10 cellular contexts compared by ENCODE assay signal in the genomic region with DNA sequence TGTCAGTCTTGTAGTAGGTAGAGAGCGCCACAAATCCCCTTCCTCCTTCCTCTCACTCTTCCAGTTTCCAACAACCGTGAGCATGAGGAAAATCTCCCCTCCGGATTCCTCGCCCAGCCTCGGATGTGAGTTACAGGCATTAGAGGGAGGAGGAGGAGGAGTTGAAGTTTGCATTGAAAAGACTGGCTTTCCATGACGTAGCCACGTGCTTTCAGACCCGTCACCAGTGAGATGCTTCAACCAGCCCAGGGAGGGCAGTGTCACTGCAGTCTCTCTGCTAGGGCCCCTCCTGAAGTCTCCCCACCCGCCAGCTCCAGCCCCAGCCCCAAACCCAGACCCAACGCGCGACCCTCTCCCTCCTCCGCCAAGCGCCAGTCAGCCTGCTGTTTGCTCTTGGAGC. TPM values are rescaled to one million over a fixed set of nuclear protein-coding genes. Genes with fewer than 3 reads are reported as not detected.
DNase-seq lines count a peak whose midpoint lies in the region; ATAC-seq, FAIRE-seq and TF ChIP-seq lines count a peak whose summit lies in the region.
"Had no signal": no experiment of that assay in that cellular context is flagged by ENCODE, and none has a peak within 500 bp of the region (broad histone marks: within the 10 kb centered on the region; RNA-seq: fewer than 3 reads in every experiment).

No MANE protein-coding gene starts in this region.

- H3K36me3 ChIP-seq in liver (ENCODE audit: control insufficient read depth in 4 of 4, insufficient read depth in 3 of 4, low read depth in 1 of 4, low read length in 3 of 4), result no peaks in the 10 kb centered on the region
- H3K36me3 ChIP-seq in HepG2 (replicated peaks in 1 of 2; ENCODE audit: control insufficient read depth in 1 of 2, insufficient read depth in 2 of 2, low read length in 2 of 2), result no peaks in the 10 kb centered on the region
- no peaks in the 10 kb centered on the region for H3K36me3 ChIP-seq in left lung

- in situ Hi-C loops in HepG2 (cut with HindIII; ENCODE audit: extremely low pct_ligation_motif_present, low pct_unique_long_range_greater_than_20kb), result no loop called here

- POLR2A ChIA-PET in HepG2 (lab: Yijun Ruan, JAX), result no interaction called here

- peak; percentile 13 to 56 for TF ChIP-seq RAD21 in liver (IDR thresholded peaks at IDR 0.05)
- TF ChIP-seq RAD21 in HepG2 (CRISPR knock-in tag; IDR thresholded peaks at IDR 0.05), result no peak

- H3K4me3 Mint-ChIP-seq in stimulated activated naive CD8-positive, alpha-beta T cell treated with anti-CD3 and anti-CD28 coated beads, Interleukin-15, amount 100 ng/mL, for 72 hours, result peak overlapping the region; percentile 81
- no peak overlapping the region for H3K4me3 Mint-ChIP-seq in HFFc6

- FAIRE-seq in HepG2 (lab: Jason Lieb, UNC), result no peak

- TF ChIP-seq POLR2A in HepG2 (IDR thresholded peaks at IDR 0.05; ENCODE audit: insufficient read depth in 1 of 2, low read depth in 2 of 2, low read length in 2 of 2), result no peak

- H3K9me3 ChIP-seq in liver (ENCODE audit: control insufficient read depth in 4 of 4, low read length in 3 of 4), result no peaks in the 10 kb centered on the region
- no peaks in the 10 kb centered on the region for H3K9me3 ChIP-seq in HepG2 (ENCODE audit: low read length)
- H3K9me3 ChIP-seq in left lung, result no peaks in the 10 kb centered on the region

- H3K27ac ChIP-seq in liver (ENCODE audit: low read depth in 1 of 2, low read length in 2 of 2), result peak overlapping the region; percentile 65 to 82
- no peak overlapping the region for H3K27ac ChIP-seq in HepG2 (ENCODE audit: extremely low read length, insufficient read depth, low read length)
- no peak overlapping the region for H3K27ac ChIP-seq in left lung
- H3K27ac ChIP-seq: C4-2B, VCaP had no signal

- no peak overlapping the region for H3K4me2 ChIP-seq in HepG2 (ENCODE audit: low read depth, low read length)

- no peak overlapping the region for H2AFZ ChIP-seq in HepG2 (ENCODE audit: low read length)

- H3K4me1 ChIP-seq in liver (ENCODE audit: control insufficient read depth in 4 of 4, insufficient read depth in 4 of 4, low read length in 3 of 4) (peaks cover 2 to 19% (median 10%) of the 10 kb centered on the region in 4 donors), HepG2 (ENCODE audit: insufficient read depth, low read length) (no peaks in the 10 kb centered on the region), left lung (peaks cover 6% of the 10 kb centered on the region in 2 donors)

- BruUV-seq in HepG2 (replicated peaks; lab: Mats Ljungman, UMichigan), result no TSS peak

- H3K36me3 Mint-ChIP-seq in HFFc6 (ENCODE audit: low read depth), result no peaks in the 10 kb centered on the region

- CTCF ChIA-PET in HepG2 (lab: Yijun Ruan, JAX; ENCODE audit: low intra/inter-chr PET ratio, low total read pairs), result no interaction called here

- peak overlapping the region; percentile 55 to 80 (median 72) for H3K4me3 ChIP-seq in liver (ENCODE audit: low read depth in 1 of 3, low read length in 3 of 3)
- no peak overlapping the region for H3K4me3 ChIP-seq in HepG2 (replicated peaks in 1 of 3; ENCODE audit: insufficient read depth in 1 of 3, low read depth in 2 of 3, low read length in 3 of 3)
- H3K4me3 ChIP-seq in choroid plexus epithelial cell (ENCODE audit: low read depth, low read length), result peak overlapping the region; percentile 43
- H3K4me3 ChIP-seq in left lung, result peak overlapping the region in 1 of 2 donors; percentile 38

- peak overlapping the region in 1 of 2 donors; percentile 96 for H3K27ac Mint-ChIP-seq in stimulated activated naive CD8-positive, alpha-beta T cell treated with anti-CD3 and anti-CD28 coated beads, Interleukin-15, amount 100 ng/mL, for 72 hours
- H3K27ac Mint-ChIP-seq in HFFc6, result no peak overlapping the region

- no peaks in the 10 kb centered on the region for H3K9me3 Mint-ChIP-seq in stimulated activated naive CD8-positive, alpha-beta T cell treated with anti-CD3 and anti-CD28 coated beads, Interleukin-15, amount 100 ng/mL, for 72 hours
- H3K9me3 Mint-ChIP-seq in HFFc6, result peaks cover 19% of the 10 kb centered on the region

- DNase-seq in HepG2 (ENCODE audit: low spot score) (no peak), SHP77 treated with DMSO at 0.1 percent for 48 hours (lab: John Stamatoyannopoulos, UW) (peak; percentile 90), choroid plexus epithelial cell (ENCODE audit: low read depth) (peak; percentile 41), left lung (peak in 1 of 2 donors; percentile 62), HFFc6 (no peak)
- DNase-seq in stimulated activated naive CD8-positive, alpha-beta T cell treated with anti-CD3 and anti-CD28 coated beads, Interleukin-15, amount 100 ng/mL, for 72 hours, result peak; percentile 36 to 46

- H4K20me1 ChIP-seq in HepG2 (ENCODE audit: insufficient read depth, low read length), result no peaks in the 10 kb centered on the region

- no peak for ATAC-seq in HepG2
- ATAC-seq in left lung, result peak; percentile 37
- peak; percentile 81 for ATAC-seq in stimulated activated naive CD8-positive, alpha-beta T cell treated with anti-CD3 and anti-CD28 coated beads, Interleukin-15, amount 100 ng/mL, for 72 hours
- ATAC-seq in HG03565 (IDR thresholded peaks at IDR 0.05; ENCODE audit: unreplicated experiment), result no peak

- H3K27me3 ChIP-seq in liver (ENCODE audit: control insufficient read depth in 4 of 4, insufficient read depth in 4 of 4, low read length in 3 of 4), result no peaks in the 10 kb centered on the region
- H3K27me3 ChIP-seq in HepG2 (ENCODE audit: control insufficient read depth in 1 of 2, insufficient read depth in 2 of 2, low read length in 2 of 2), result peaks cover 0 to 22% of the 10 kb centered on the region in 2 experiments; a peak in 3 of 5 replicates
- peaks cover 27 to 62% of the 10 kb centered on the region in 2 donors for H3K27me3 ChIP-seq in left lung

- 11% methylated on average over 14 of the region's 14 CpGs for WGBS in liver
- WGBS in HepG2 (ENCODE audit: low lambda C conversion rate), result 19% methylated on average over 14 of the region's 14 CpGs

- peaks cover 67% of the 10 kb centered on the region for H3K27me3 Mint-ChIP-seq in stimulated activated naive CD8-positive, alpha-beta T cell treated with anti-CD3 and anti-CD28 coated beads, Interleukin-15, amount 100 ng/mL, for 72 hours
- H3K27me3 Mint-ChIP-seq in HFFc6 (ENCODE audit: insufficient read depth), result peaks cover 7% of the 10 kb centered on the region

- H3K4me1 Mint-ChIP-seq in stimulated activated naive CD8-positive, alpha-beta T cell treated with anti-CD3 and anti-CD28 coated beads, Interleukin-15, amount 100 ng/mL, for 72 hours, result peaks cover 30% of the 10 kb centered on the region
- H3K4me1 Mint-ChIP-seq in HFFc6 (ENCODE audit: low read depth), result no peaks in the 10 kb centered on the region

- TF ChIP-seq EP300 in HepG2 (IDR thresholded peaks at IDR 0.05; ENCODE audit: low read depth in 2 of 2, low read length in 2 of 2) (no peak), HepG2 (CRISPR knock-in tag; IDR thresholded peaks at IDR 0.05; ENCODE audit: borderline replicate concordance) (no peak)

- H3K9ac ChIP-seq in liver (ENCODE audit: low read depth in 1 of 2, low read length in 2 of 2), result peak overlapping the region; percentile 51 to 54
- no peak overlapping the region for H3K9ac ChIP-seq in HepG2 (ENCODE audit: insufficient read depth, low read depth, low read length)

- intact Hi-C loops in HepG2 (cut with micrococcal nuclease; ENCODE audit: unreplicated experiment) (no loop called here), left lung (cut with DNase I) (no loop called here)

- TF ChIP-seq CTCF in liver (IDR thresholded peaks at IDR 0.05; ENCODE audit: low read depth, low read length, missing input control), result peak; percentile 8
- no peak for TF ChIP-seq CTCF in HepG2 (CRISPR knock-in tag; IDR thresholded peaks at IDR 0.05)
- TF ChIP-seq CTCF in choroid plexus epithelial cell (conservative IDR thresholded peaks at IDR 0.05; ENCODE audit: low read depth, low read length), result peak; percentile 27
- TF ChIP-seq CTCF in left lung (IDR thresholded peaks at IDR 0.05), result no peak
- TF ChIP-seq CTCF in HFFc6 (IDR thresholded peaks at IDR 0.05), result no peak

- H3K79me2 ChIP-seq in HepG2 (ENCODE audit: insufficient read depth, low read length), result no peaks in the 10 kb centered on the region

TF ChIP-seq in liver, 16 proteins besides CTCF, POLR2A, EP300 and RAD21 (continues in another document):
- TF ChIP-seq ATF3 (IDR thresholded peaks at IDR 0.05), result no peak

TF ChIP-seq in HepG2, 621 proteins besides CTCF, POLR2A, EP300 and RAD21 (continues in another document):
- TF ChIP-seq ZNF333 (CRISPR knock-in tag; IDR thresholded peaks at IDR 0.05; ENCODE audit: borderline replicate concordance), result no peak
- no peak for TF ChIP-seq HCFC1 (IDR thresholded peaks at IDR 0.05; ENCODE audit: low read depth, low read length)
- TF ChIP-seq GTF2F1 (IDR thresholded peaks at IDR 0.05; ENCODE audit: low read length), result no peak
- TF ChIP-seq YEATS2 (CRISPR knock-in tag; IDR thresholded peaks at IDR 0.05; ENCODE audit: borderline replicate concordance), result no peak
- TF ChIP-seq ZNF263 (CRISPR knock-in tag; IDR thresholded peaks at IDR 0.05), result no peak

RNA-seq across cellular contexts. Expression of gene FGF14, which starts 0.4 kb away (rescaled TPM):
- total RNA-seq in liver, result 1 to 10 TPM in 1 of 2 donors, under 1 TPM in 1; 0.05 to 3.3 TPM
- polyA plus RNA-seq in liver, result 1 to 10 TPM in 1 of 2 donors, under 1 TPM in 1; 0.33 to 1.8 TPM
- not detected in 2 replicates for total RNA-seq in HepG2 (2016; rRNA removed; fragmentation: Illumina TruSeq; extraction: Trizol)
- total RNA-seq in HepG2 (2016; cell fraction: cytosol; rRNA removed; fragmentation: Illumina TruSeq; extraction: Trizol; ENCODE audit: low read depth), result not detected in 2 replicates
- not detected in 2 replicates for total RNA-seq in HepG2 (2016; cell fraction: insoluble cytoplasmic fraction; rRNA removed; fragmentation: Illumina TruSeq; extraction: Trizol)
- total RNA-seq in HepG2 (2016; cell fraction: membrane; rRNA removed; fragmentation: Illumina TruSeq; extraction: Trizol), result not detected in 2 replicates
- total RNA-seq in HepG2 (2016; cell fraction: nucleus; rRNA removed; fragmentation: Illumina TruSeq; extraction: Trizol), result not detected in 2 replicates
- not detected in 2 replicates for polyA plus RNA-seq in HepG2 (2011; rRNA removed)
- not detected in 2 replicates for polyA plus RNA-seq in HepG2 (2011; cell fraction: cytosol; rRNA removed)
- polyA plus RNA-seq in HepG2 (2011; cell fraction: nucleus; rRNA removed), result not detected in 2 replicates
- polyA plus RNA-seq in HepG2 (2012), result not detected in 2 replicates
- not detected in 2 replicates for polyA plus RNA-seq in HepG2 (2016; cell fraction: cytosol; fragmentation: Illumina TruSeq; extraction: Trizol; ENCODE audit: low read depth)
- polyA plus RNA-seq in HepG2 (2016; cell fraction: insoluble cytoplasmic fraction; fragmentation: Illumina TruSeq; extraction: Trizol; ENCODE audit: low read depth), result not detected in 2 replicates
- not detected in 2 replicates for polyA plus RNA-seq in HepG2 (2016; cell fraction: membrane; fragmentation: Illumina TruSeq; extraction: Trizol; ENCODE audit: low read depth)
- polyA plus RNA-seq in HepG2 (2016; cell fraction: nucleus; fragmentation: Illumina TruSeq; extraction: Trizol; ENCODE audit: insufficient read depth, low read depth), result not detected in 2 replicates
- polyA minus RNA-seq in HepG2 (2011; rRNA and poly(A)+ RNA removed; ENCODE audit: low replicate concordance), result not detected in 2 replicates
- not detected in 2 replicates for polyA minus RNA-seq in HepG2 (2011; cell fraction: cytosol; rRNA and poly(A)+ RNA removed)
- not detected in 2 replicates for polyA minus RNA-seq in HepG2 (2011; cell fraction: nucleus; rRNA and poly(A)+ RNA removed)
- total RNA-seq in left lung, result 1 to 10 TPM; 1.4 to 3.4 TPM
- total RNA-seq in HFFc6 (2021; fragmentation: NEBNext Ultra II Directional; extraction: Animal tissue kit (Norgen Biotek cat#: 25700)), result under 1 TPM in 2 of 6 experiments, not detected in 4; 0.02 to 0.03 TPM

Comparison
In these comparisons a context has a peak if more than half of its experiments do, and no peak if none do; other contexts are left out.
1. H3K27ac ChIP-seq: peak in liver (2 of 2); none in HepG2 (single experiment) and left lung (0 of 2).
2. H3K4me3 ChIP-seq: peak in liver (3 of 3) and choroid plexus epithelial cell (single experiment); none in HepG2 (0 of 3).
3. CTCF ChIP-seq: peak in liver (single experiment) and choroid plexus epithelial cell (single experiment); none in HepG2 (single experiment), left lung (0 of 2) and HFFc6 (single experiment).
4. ATAC-seq: peak in left lung (single experiment) and stimulated activated naive CD8-positive, alpha-beta T cell treated with anti-CD3 and anti-CD28 coated beads, Interleukin-15, amount 100 ng/mL, for 72 hours (single experiment); none in HepG2 (single experiment) and HG03565 (single experiment).
5. DNase-seq: peak in SHP77 treated with DMSO at 0.1 percent for 48 hours (single experiment), choroid plexus epithelial cell (single experiment) and stimulated activated naive CD8-positive, alpha-beta T cell treated with anti-CD3 and anti-CD28 coated beads, Interleukin-15, amount 100 ng/mL, for 72 hours (2 of 2); none in HepG2 (single experiment) and HFFc6 (single experiment).